ENCODE assay signal across 8 cellular contexts in the genomic region with DNA sequence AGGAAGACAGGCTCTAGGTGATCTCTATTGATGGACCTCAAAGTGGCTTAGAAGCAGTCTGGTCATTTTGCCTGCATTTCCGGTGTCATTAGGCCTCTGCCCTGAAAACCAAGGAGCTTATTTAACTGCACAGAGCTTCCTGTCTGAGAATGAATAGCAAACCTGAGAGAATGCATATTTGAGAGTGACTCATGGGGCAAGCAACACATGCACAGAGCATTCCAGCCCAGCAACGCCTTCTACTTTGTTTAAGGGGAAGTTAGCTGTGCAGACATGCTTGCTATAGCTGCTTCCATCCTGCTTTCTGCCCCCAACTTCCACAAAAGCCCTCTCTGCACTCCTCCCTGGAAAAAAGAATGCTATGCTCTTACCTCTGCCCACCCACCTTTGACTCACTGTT.
DNase-seq lines count a peak whose midpoint lies in the region; ATAC-seq and TF ChIP-seq lines count a peak whose summit lies in the region.
"Had no signal": no experiment of that assay in that cellular context is flagged by ENCODE, and none has a peak within 500 bp of the region (broad histone marks: within the 10 kb centered on the region; RNA-seq: fewer than 3 reads in every experiment).

No MANE protein-coding gene starts in this region.

- H3K9me3 Mint-ChIP-seq in activated naive CD8-positive, alpha-beta T cell treated with anti-CD3 and anti-CD28 coated beads, Interleukin-2, amount 50 U/mL, for 24 hours, result no peaks in the 10 kb centered on the region

- H3K36me3 Mint-ChIP-seq in activated naive CD8-positive, alpha-beta T cell treated with anti-CD3 and anti-CD28 coated beads, Interleukin-2, amount 50 U/mL, for 24 hours (ENCODE audit: low read depth), result no peaks in the 10 kb centered on the region

- H3K27ac ChIP-seq in caudate nucleus (ENCODE audit: low read depth, low read length) (no peak overlapping the region), smooth muscle cell (ENCODE audit: low read depth) (peak overlapping the region; percentile 51), vagina (no peak overlapping the region)
- H3K27ac ChIP-seq: pancreas had no signal

- no peaks in the 10 kb centered on the region for H3K4me1 Mint-ChIP-seq in activated naive CD8-positive, alpha-beta T cell treated with anti-CD3 and anti-CD28 coated beads, Interleukin-2, amount 50 U/mL, for 24 hours

- no peaks in the 10 kb centered on the region for H3K36me3 ChIP-seq in smooth muscle cell (ENCODE audit: low read depth)
- no peaks in the 10 kb centered on the region for H3K36me3 ChIP-seq in vagina
- H3K36me3 ChIP-seq: pancreas had no signal

- H3K79me2 ChIP-seq in smooth muscle cell (ENCODE audit: low read depth), result no peaks in the 10 kb centered on the region

- intact Hi-C loops in posterior vena cava (cut with DNase I), result no loop called here
- intact Hi-C loops in vagina (cut with DNase I), result no loop called here

- DNase-seq in caudate nucleus (lab: John Stamatoyannopoulos, UW) (peak in 32 of 61 donors; percentile 0 to 76 (median 10)), smooth muscle cell (lab: John Stamatoyannopoulos, UW; ENCODE audit: unreplicated experiment) (no peak), posterior vena cava (ENCODE audit: low spot score) (no peak), vagina (ENCODE audit: extremely low spot score in 2 of 2) (no peak)
- DNase-seq in activated naive CD8-positive, alpha-beta T cell treated with anti-CD3 and anti-CD28 coated beads, Interleukin-2, amount 50 U/mL, for 24 hours, result no peak
- DNase-seq: pancreas had no signal

- 19% methylated on average over 2 of the region's 2 CpGs for WGBS in smooth muscle cell (ENCODE audit: low lambda C conversion rate)

- no peak overlapping the region for H3K4me3 Mint-ChIP-seq in activated naive CD8-positive, alpha-beta T cell treated with anti-CD3 and anti-CD28 coated beads, Interleukin-2, amount 50 U/mL, for 24 hours

- H3K27me3 Mint-ChIP-seq in activated naive CD8-positive, alpha-beta T cell treated with anti-CD3 and anti-CD28 coated beads, Interleukin-2, amount 50 U/mL, for 24 hours, result no peaks in the 10 kb centered on the region

- peak overlapping the region; percentile 21 for H3K4me2 ChIP-seq in smooth muscle cell

- ATAC-seq in GM19463 (IDR thresholded peaks at IDR 0.05; ENCODE audit: unreplicated experiment) (peak; percentile 80), HG03442 (IDR thresholded peaks at IDR 0.05; ENCODE audit: unreplicated experiment) (peak; percentile 94)
- ATAC-seq in activated naive CD8-positive, alpha-beta T cell treated with anti-CD3 and anti-CD28 coated beads, Interleukin-2, amount 50 U/mL, for 24 hours, result no peak

- no peak for TF ChIP-seq CTCF in smooth muscle cell (IDR thresholded peaks at IDR 0.05; ENCODE audit: borderline replicate concordance, insufficient read depth, poor library complexity, severe bottlenecking)
- TF ChIP-seq CTCF in vagina (IDR thresholded peaks at IDR 0.05), result no peak

- H3K4me3 ChIP-seq in smooth muscle cell, result no peak overlapping the region
- H3K4me3 ChIP-seq in vagina, result no peak overlapping the region
- H3K4me3 ChIP-seq: pancreas had no signal

- no peak overlapping the region for H3K9ac ChIP-seq in smooth muscle cell (ENCODE audit: low read depth)

- H3K4me1 ChIP-seq in smooth muscle cell (ENCODE audit: low read depth), result peaks cover 22% of the 10 kb centered on the region
- no peaks in the 10 kb centered on the region for H3K4me1 ChIP-seq in vagina
- H3K4me1 ChIP-seq: pancreas had no signal

- H4K20me1 ChIP-seq in smooth muscle cell (ENCODE audit: low read depth), result no peaks in the 10 kb centered on the region

- no peak overlapping the region for H3K27ac Mint-ChIP-seq in activated naive CD8-positive, alpha-beta T cell treated with anti-CD3 and anti-CD28 coated beads, Interleukin-2, amount 50 U/mL, for 24 hours

- TF ChIP-seq POLR2A in vagina (IDR thresholded peaks at IDR 0.05), result no peak

- H3K9me3 ChIP-seq in smooth muscle cell (replicated peaks; ENCODE audit: low read depth) (no peaks in the 10 kb centered on the region), vagina (no peaks in the 10 kb centered on the region)
- H3K9me3 ChIP-seq: pancreas had no signal

- H2AFZ ChIP-seq in smooth muscle cell (ENCODE audit: low read depth), result peak overlapping the region; percentile 40

- no peaks in the 10 kb centered on the region for H3F3A ChIP-seq in smooth muscle cell (ENCODE audit: low read depth)

- H3K27me3 ChIP-seq in smooth muscle cell (ENCODE audit: low read depth), result no peaks in the 10 kb centered on the region
- no peaks in the 10 kb centered on the region for H3K27me3 ChIP-seq in vagina
- H3K27me3 ChIP-seq: pancreas had no signal

Comparison
In these comparisons a context has a peak if more than half of its experiments do, and no peak if none do; other contexts are left out.
1. DNase-seq: peak in caudate nucleus (32 of 61); none in smooth muscle cell (single experiment), posterior vena cava (single experiment), activated naive CD8-positive, alpha-beta T cell treated with anti-CD3 and anti-CD28 coated beads, Interleukin-2, amount 50 U/mL, for 24 hours (single experiment) and vagina (0 of 2).